In the genomic region with DNA sequence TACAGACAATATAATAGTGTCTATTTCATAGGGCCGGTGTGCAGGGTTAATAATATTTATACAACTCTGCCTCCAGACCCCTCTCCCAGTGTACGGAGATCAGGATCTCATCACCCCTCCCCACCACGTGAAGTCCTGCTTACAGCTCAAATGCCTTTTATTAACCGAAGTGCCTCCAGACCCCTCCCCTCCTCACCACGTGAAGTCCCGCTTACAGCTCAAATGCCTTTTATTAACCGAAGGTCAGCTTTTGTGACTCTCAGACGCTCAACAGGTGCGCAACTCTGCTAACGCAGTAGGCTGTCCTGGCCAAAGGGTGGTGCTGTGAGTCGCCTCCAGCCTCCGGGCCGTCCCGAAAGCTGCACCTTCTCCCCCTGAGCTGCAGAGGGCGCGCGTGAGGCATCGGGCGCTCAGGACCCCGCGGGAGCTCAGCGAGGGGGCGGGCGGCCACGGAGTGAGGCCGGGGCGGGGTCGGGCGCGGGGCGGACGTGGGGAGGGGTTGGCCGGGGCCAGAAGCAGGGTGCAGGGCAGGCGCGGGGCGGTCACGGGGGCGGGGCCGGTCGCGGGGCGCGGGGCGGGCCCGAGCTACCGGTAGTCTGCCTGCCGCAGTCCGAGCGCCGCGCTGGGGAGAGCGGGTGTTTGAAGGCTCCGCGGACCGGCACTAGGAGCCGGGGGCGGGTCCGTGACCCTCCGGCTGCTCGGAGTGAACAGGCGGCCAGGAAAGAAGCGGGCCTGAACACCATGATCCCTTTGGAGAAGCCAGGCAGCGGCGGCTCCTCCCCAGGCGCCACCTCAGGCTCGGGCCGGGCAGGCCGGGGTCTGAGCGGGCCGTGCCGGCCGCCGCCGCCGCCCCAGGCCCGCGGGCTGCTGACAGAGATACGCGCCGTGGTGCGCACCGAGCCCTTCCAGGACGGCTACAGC, we compare ENCODE assay signal across 1 cellular context.
TF ChIP-seq lines count a peak whose summit lies in the region.

A gene (plus strand): TSS at position 606 of the 921 bp plus-strand sequence. CDS start 136 bp downstream, at position 742.

TF ChIP-seq in HepG2, 621 proteins besides CTCF, POLR2A, EP300 and RAD21 (continued from another document):
- TF ChIP-seq, protein P1, sequence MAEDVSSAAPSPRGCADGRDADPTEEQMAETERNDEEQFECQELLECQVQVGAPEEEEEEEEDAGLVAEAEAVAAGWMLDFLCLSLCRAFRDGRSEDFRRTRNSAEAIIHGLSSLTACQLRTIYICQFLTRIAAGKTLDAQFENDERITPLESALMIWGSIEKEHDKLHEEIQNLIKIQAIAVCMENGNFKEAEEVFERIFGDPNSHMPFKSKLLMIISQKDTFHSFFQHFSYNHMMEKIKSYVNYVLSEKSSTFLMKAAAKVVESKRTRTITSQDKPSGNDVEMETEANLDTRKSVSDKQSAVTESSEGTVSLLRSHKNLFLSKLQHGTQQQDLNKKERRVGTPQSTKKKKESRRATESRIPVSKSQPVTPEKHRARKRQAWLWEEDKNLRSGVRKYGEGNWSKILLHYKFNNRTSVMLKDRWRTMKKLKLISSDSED (CRISPR knock-in tag; IDR thresholded peaks at IDR 0.05) = no peak
- TF ChIP-seq ZNF792 (CRISPR knock-in tag; IDR thresholded peaks at IDR 0.05) = peak; percentile 54; the same call in 1 of the 2 replicates
- TF ChIP-seq MAFK (conservative IDR thresholded peaks at IDR 0.05 in 1 of 2, IDR thresholded peaks at IDR 0.05 in 1 of 2; ENCODE audit: low read length in 2 of 2) = no peak
- TF ChIP-seq, protein P2, sequence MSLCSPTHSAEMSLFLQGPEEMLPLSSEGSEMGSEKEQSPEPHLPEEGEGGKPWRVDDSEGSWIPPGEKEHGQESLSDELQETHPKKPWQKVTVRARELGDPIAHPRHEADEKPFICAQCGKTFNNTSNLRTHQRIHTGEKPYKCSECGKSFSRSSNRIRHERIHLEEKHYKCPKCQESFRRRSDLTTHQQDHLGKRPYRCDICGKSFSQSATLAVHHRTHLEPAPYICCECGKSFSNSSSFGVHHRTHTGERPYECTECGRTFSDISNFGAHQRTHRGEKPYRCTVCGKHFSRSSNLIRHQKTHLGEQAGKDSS (CRISPR knock-in tag; IDR thresholded peaks at IDR 0.05; ENCODE audit: borderline replicate concordance, low read depth) = peak; percentile 57; the same call in 1 of the 2 replicates
TF ChIP-seq in HepG2: peak in this region for 157.
